15 cellular contexts compared by ENCODE assay signal in genomic region chr11:47158242-47158641, GRCh38.
"Had no signal": no experiment of that assay in that cellular context is flagged by ENCODE, and none has a peak within 500 bp of the region (broad histone marks: within the 10 kb centered on the region; RNA-seq: fewer than 3 reads in every experiment).

No MANE protein-coding gene starts in this region.

- H3K9me3 Mint-ChIP-seq: activated B cell treated with CpG ODN at 0.5 μM for 24 hours, nephron had no signal

- H3K27me3 Mint-ChIP-seq: activated B cell treated with CpG ODN at 0.5 μM for 24 hours, T-helper 17 cell had no signal

- H3K27me3 ChIP-seq: gastrocnemius medialis, heart right ventricle, left lung, tibial nerve had no signal

- H3K4me3 ChIP-seq: gastrocnemius medialis, heart right ventricle, left lung, mucosa of descending colon, tibial nerve had no signal

- H3K4me1 ChIP-seq: left lung had no signal

- H3K27ac ChIP-seq: gastrocnemius medialis, heart right ventricle, left lung, tibial nerve had no signal

- H3K9me3 ChIP-seq: gastrocnemius medialis, heart right ventricle, left lung, mucosa of descending colon, tibial nerve had no signal

- ATAC-seq: gastrocnemius medialis, heart right ventricle, left lung, mucosa of descending colon, SK-N-SH treated with all-trans-retinoic acid at 6 μM for 48 hours, T-helper 17 cell had no signal

- H3K4me3 Mint-ChIP-seq: activated B cell treated with CpG ODN at 0.5 μM for 24 hours, nephron, T-helper 17 cell had no signal

- H3K27ac Mint-ChIP-seq: activated B cell treated with CpG ODN at 0.5 μM for 24 hours, nephron, T-helper 17 cell had no signal

- DNase-seq: activated B cell treated with CpG ODN at 0.5 μM for 24 hours; activated CD4-positive, alpha-beta T cell treated with anti-CD3 and anti-CD28 coated beads, Interleukin-2, amount 50 U/mL, for 1 hour; activated gamma-delta T cell; activated T-cell treated with anti-CD3 and anti-CD28 coated beads, Interleukin-2, amount 50 U/mL, for 1 hour; amniotic stem cell; gastrocnemius medialis; heart right ventricle; left lung; mucosa of descending colon; stimulated activated CD4-positive, alpha-beta T cell treated with anti-CD3 and anti-CD28 coated beads, Interleukin-4, amount 100 ng/mL, for 1 hour; stimulated activated CD8-positive, alpha-beta memory T cell treated with anti-CD3 and anti-CD28 coated beads, Interleukin-4, amount 100 ng/mL, for 48 hours; T-helper 17 cell had no signal
